Comparison of ENCODE assay signal across 7 cellular contexts in the genomic region with DNA sequence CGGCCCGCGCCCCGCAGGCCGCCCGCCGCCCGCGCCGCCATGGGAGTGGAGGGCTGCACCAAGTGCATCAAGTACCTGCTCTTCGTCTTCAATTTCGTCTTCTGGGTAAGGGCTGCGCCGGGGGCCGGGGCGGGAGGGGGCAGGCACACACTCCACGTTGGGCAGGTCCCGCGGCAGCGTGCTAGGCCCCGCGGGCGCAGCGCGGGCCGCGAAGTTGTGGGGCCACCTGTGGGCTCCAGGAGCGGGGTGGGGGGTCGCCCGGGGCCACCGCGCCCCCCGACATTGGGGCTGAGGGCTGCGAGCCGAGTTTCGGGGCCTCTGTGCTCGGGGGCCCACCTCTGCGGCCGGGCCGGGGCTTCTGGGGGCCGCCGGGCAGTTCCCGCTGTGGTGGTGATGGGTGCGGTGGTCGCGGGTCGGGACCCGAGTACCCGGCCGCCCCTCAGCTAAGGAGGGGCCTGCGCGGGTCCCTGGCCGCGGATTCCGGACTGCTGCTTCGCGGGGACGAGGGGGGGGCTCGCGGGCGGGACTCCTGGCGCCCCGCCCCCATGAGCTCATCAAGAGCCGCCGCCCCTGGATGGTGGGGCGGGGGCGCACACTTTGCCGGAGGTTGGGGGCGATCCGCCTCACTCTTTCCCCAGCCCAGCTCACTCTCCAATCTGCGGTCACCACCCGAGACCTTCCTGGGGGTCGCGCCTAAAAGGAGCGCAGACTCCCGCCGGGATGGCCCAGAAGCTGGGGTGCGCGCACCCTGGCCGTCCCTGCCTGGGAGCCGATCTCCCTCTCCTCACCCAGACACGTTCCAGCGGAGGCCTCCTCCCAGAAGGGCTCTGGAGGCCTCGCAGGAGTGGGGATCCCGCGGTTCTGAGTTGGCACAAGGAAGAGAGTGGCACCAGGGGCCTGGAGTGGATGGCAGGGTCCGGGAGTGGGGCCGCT. TPM values are rescaled to one million over a fixed set of nuclear protein-coding genes. Genes with fewer than 3 reads are reported as not detected.
DNase-seq lines count a peak whose midpoint lies in the region; ATAC-seq and TF ChIP-seq lines count a peak whose summit lies in the region.

No MANE protein-coding gene starts in this region.

- TF ChIP-seq CTCF in GM13977 (IDR thresholded peaks at IDR 0.05; ENCODE audit: extremely low read depth, insufficient read depth, missing control alignments) (no peak), body of pancreas (IDR thresholded peaks at IDR 0.05) (no peak)

- peaks cover 73% of the 10 kb centered on the region for H3K4me1 ChIP-seq in body of pancreas
- peaks cover 45 to 48% (median 46%) of the 10 kb centered on the region in 3 donors for H3K4me1 ChIP-seq in skeletal muscle tissue (ENCODE audit: control insufficient read depth in 3 of 3, insufficient read depth in 3 of 3, low read length in 3 of 3)

- peak; percentile 43 for ATAC-seq in HG03045 (IDR thresholded peaks at IDR 0.05; ENCODE audit: unreplicated experiment)
- peak; percentile 55 for ATAC-seq in body of pancreas
- no peak for ATAC-seq in GM21526 (IDR thresholded peaks at IDR 0.05; ENCODE audit: low FRiP score, unreplicated experiment)

- peak in 2 of 3 donors; percentile 19 to 31 for TF ChIP-seq POLR2A in body of pancreas (IDR thresholded peaks at IDR 0.05)

- H3K27ac ChIP-seq in body of pancreas (peak overlapping the region; percentile 92 to 97 (median 96)), skeletal muscle tissue (ENCODE audit: low read depth, low read length) (peak overlapping the region; percentile 95)

- WGBS in body of pancreas, 2 donors, result 0 to 1% methylated on average over 7 to 78 of the region's 88 CpGs

- H3K36me3 ChIP-seq in body of pancreas (replicated peaks in 1 of 2; ENCODE audit: insufficient read depth in 1 of 2, low read depth in 2 of 2) (no peaks in the 10 kb centered on the region), skeletal muscle tissue (ENCODE audit: control insufficient read depth in 3 of 3, insufficient read depth in 3 of 3, low read length in 3 of 3) (no peaks in the 10 kb centered on the region)

- no peaks in the 10 kb centered on the region for H3K27me3 ChIP-seq in body of pancreas
- H3K27me3 ChIP-seq in skeletal muscle tissue (ENCODE audit: control insufficient read depth in 3 of 3, insufficient read depth in 3 of 3, low read length in 3 of 3), result no peaks in the 10 kb centered on the region

- in situ Hi-C loops in GM13977 (cut with MboI; ENCODE audit: low pct_unique_long_range_greater_than_20kb, low sequenced_read_pairs, unreplicated experiment), result no loop called here

- DNase-seq in GM13977 (ENCODE audit: low spot score), result peak; percentile 87
- DNase-seq in T-helper 2 cell, result peak in 4 of 5 experiments; percentile 36 to 69 (median 48)
- DNase-seq in body of pancreas, result peak; percentile 77 to 86 (median 80)

- H3K4me3 ChIP-seq in body of pancreas (peak overlapping the region; percentile 96 to 98), iPS-18c (ENCODE audit: insufficient read depth, low read depth, low read length) (peak overlapping the region; percentile 82), skeletal muscle tissue (ENCODE audit: low read length in 3 of 3) (peak overlapping the region; percentile 77 to 88 (median 84))

- H3K9ac ChIP-seq in skeletal muscle tissue (ENCODE audit: low read depth in 1 of 3, low read length in 3 of 3), result peak overlapping the region; percentile 86 to 93 (median 89)

- intact Hi-C loops in body of pancreas (cut with DNase I), result no loop called here

- no peaks in the 10 kb centered on the region for H3K9me3 ChIP-seq in body of pancreas
- H3K9me3 ChIP-seq in iPS-18c (ENCODE audit: control insufficient read depth, insufficient read depth, low read length), result no peaks in the 10 kb centered on the region
- H3K9me3 ChIP-seq in skeletal muscle tissue (ENCODE audit: control insufficient read depth in 3 of 3, low read length in 3 of 3), result no peaks in the 10 kb centered on the region

RNA-seq across cellular contexts. Expression of a gene that starts 0.7 kb away (rescaled TPM):
- total RNA-seq in body of pancreas (100 to 1,000 TPM; 217 to 332 TPM), skeletal muscle tissue (221 TPM)

RNA-seq across cellular contexts. Expression of a gene that starts 22.8 kb away (rescaled TPM):
- total RNA-seq in body of pancreas (10 to 100 TPM; 21.5 to 25.7 TPM), skeletal muscle tissue (23.5 TPM)
